Comparison of ENCODE assay signal across 8 cellular contexts in the genomic region with DNA sequence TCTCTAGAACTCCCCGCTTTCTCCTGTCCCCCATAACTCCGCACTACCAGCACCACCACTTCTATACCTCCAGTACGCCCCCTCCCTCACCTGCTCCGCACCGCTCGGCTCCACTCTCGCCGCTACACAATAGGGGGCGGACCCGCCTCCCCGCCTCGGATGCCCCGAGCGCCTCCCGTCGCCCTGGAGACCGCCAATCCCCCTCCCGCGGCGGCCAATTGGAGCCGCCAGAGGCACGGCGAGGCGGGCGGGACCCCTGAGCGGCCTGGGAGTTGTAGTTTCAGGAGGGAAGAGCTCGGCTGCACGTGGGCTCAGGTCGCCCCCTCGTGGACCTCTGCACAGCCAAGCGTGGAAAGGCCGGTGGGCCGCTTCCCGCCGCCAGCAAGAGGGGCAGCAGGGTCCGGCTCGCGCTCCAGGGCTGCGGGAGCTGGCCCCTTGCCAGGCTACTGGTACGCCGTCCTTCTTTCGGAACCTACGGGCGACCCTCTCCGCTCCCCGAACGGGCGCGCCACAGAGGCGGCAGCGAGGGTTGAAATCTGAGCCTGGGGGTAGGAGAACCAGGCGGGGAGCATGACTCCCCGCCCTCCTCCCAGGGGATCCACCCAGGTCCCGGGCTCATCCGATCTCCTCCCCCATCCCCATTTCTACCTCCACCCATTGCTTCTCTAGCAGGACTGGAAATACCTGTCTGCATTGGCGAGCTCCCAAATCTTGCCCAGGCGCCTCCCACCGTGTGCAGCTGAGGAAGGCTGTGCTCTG. TPM values are rescaled to one million over a fixed set of nuclear protein-coding genes. Genes with fewer than 3 reads are reported as not detected.
DNase-seq lines count a peak whose midpoint lies in the region; ATAC-seq, FAIRE-seq and TF ChIP-seq lines count a peak whose summit lies in the region.

A gene with protein sequence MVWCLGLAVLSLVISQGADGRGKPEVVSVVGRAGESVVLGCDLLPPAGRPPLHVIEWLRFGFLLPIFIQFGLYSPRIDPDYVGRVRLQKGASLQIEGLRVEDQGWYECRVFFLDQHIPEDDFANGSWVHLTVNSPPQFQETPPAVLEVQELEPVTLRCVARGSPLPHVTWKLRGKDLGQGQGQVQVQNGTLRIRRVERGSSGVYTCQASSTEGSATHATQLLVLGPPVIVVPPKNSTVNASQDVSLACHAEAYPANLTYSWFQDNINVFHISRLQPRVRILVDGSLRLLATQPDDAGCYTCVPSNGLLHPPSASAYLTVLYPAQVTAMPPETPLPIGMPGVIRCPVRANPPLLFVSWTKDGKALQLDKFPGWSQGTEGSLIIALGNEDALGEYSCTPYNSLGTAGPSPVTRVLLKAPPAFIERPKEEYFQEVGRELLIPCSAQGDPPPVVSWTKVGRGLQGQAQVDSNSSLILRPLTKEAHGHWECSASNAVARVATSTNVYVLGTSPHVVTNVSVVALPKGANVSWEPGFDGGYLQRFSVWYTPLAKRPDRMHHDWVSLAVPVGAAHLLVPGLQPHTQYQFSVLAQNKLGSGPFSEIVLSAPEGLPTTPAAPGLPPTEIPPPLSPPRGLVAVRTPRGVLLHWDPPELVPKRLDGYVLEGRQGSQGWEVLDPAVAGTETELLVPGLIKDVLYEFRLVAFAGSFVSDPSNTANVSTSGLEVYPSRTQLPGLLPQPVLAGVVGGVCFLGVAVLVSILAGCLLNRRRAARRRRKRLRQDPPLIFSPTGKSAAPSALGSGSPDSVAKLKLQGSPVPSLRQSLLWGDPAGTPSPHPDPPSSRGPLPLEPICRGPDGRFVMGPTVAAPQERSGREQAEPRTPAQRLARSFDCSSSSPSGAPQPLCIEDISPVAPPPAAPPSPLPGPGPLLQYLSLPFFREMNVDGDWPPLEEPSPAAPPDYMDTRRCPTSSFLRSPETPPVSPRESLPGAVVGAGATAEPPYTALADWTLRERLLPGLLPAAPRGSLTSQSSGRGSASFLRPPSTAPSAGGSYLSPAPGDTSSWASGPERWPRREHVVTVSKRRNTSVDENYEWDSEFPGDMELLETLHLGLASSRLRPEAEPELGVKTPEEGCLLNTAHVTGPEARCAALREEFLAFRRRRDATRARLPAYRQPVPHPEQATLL (minus strand): TSS at position 131 of the 759 bp plus-strand sequence. CDS start 2,159 bp downstream, outside the sequence.

- H3K9me3 ChIP-seq in NT2/D1 (ENCODE audit: insufficient read depth, low read length): no peaks in the 10 kb centered on the region

- peak within 1 kb of the TSS in 1 of 2 donors; percentile 29 for H3K27ac Mint-ChIP-seq in natural killer cell
- peak within 1 kb of the TSS; percentile 26 for H3K27ac Mint-ChIP-seq in stimulated activated memory B cell treated with anti-CD40 and anti-IgM and Interleukin-4, amounts not matched to agents 10 μg/mL and 1 μg/mL and 100 μg/mL, for 72 hours

- no peak for TF ChIP-seq POLR2A in GM12891 (IDR thresholded peaks at IDR 0.05; ENCODE audit: low read depth, low read length)

- peaks cover 15% of the 10 kb centered on the region for H3K36me3 ChIP-seq in NT2/D1 (ENCODE audit: insufficient read depth, insufficient read length, low read length)

- H3K4me3 ChIP-seq in NT2/D1 (ENCODE audit: insufficient read length, low read depth): peak within 1 kb of the TSS; percentile 58
- H3K4me3 ChIP-seq in fibroblast of pulmonary artery (replicated peaks; ENCODE audit: low read depth, low read length): peak within 1 kb of the TSS; percentile 47

- H3K36me3 Mint-ChIP-seq in natural killer cell: no peaks in the 10 kb centered on the region
- H3K36me3 Mint-ChIP-seq in stimulated activated memory B cell treated with anti-CD40 and anti-IgM and Interleukin-4, amounts not matched to agents 10 μg/mL and 1 μg/mL and 100 μg/mL, for 72 hours: no peaks in the 10 kb centered on the region

- intact Hi-C loops in natural killer cell (cut with micrococcal nuclease): no loop called here

- peaks cover 5% of the 10 kb centered on the region for H3K27me3 ChIP-seq in NT2/D1 (ENCODE audit: insufficient read depth, insufficient read length)

- peaks cover 7 to 15% of the 10 kb centered on the region in 2 donors for H3K4me1 Mint-ChIP-seq in natural killer cell
- peaks cover 16% of the 10 kb centered on the region for H3K4me1 Mint-ChIP-seq in stimulated activated memory B cell treated with anti-CD40 and anti-IgM and Interleukin-4, amounts not matched to agents 10 μg/mL and 1 μg/mL and 100 μg/mL, for 72 hours

- H3K4me3 Mint-ChIP-seq in natural killer cell: peak within 1 kb of the TSS; percentile 79
- peak within 1 kb of the TSS; percentile 72 for H3K4me3 Mint-ChIP-seq in stimulated activated memory B cell treated with anti-CD40 and anti-IgM and Interleukin-4, amounts not matched to agents 10 μg/mL and 1 μg/mL and 100 μg/mL, for 72 hours

- peaks cover 42 to 44% of the 10 kb centered on the region in 2 donors for H3K27me3 Mint-ChIP-seq in natural killer cell (ENCODE audit: low read depth in 2 of 2)
- peaks cover 53% of the 10 kb centered on the region for H3K27me3 Mint-ChIP-seq in stimulated activated memory B cell treated with anti-CD40 and anti-IgM and Interleukin-4, amounts not matched to agents 10 μg/mL and 1 μg/mL and 100 μg/mL, for 72 hours

- DNase-seq in DMS79 treated with DMSO at 0.1 percent for 48 hours (lab: John Stamatoyannopoulos, UW) (peak; percentile 94), HS-27A (ENCODE audit: low read depth) (peak; percentile 53), NT2/D1 (ENCODE audit: low read depth, low spot score) (peak; percentile 99), fibroblast of pulmonary artery (ENCODE audit: low read depth) (peak; percentile 73), natural killer cell (peak; percentile 50), GM12891 (ENCODE audit: insufficient read length, low spot score) (no peak)
- DNase-seq in activated T-helper 1 cell treated with anti-CD3 and anti-CD28 coated beads, Interleukin-2, amount 50 U/mL, for 16 hours (ENCODE audit: low read depth in 1 of 2, low spot score in 1 of 2): peak; percentile 32 to 61

- peak; percentile 28 for TF ChIP-seq CTCF in fibroblast of pulmonary artery (IDR thresholded peaks at IDR 0.05; ENCODE audit: low read length, missing control alignments)
- peak; percentile 40 for TF ChIP-seq CTCF in natural killer cell (IDR thresholded peaks at IDR 0.05)

- peak within 1 kb of the TSS; percentile 83 for H3K9ac ChIP-seq in NT2/D1 (ENCODE audit: insufficient read length, low read depth)

- peak; percentile 88 to 98 (median 97) for ATAC-seq in natural killer cell
- ATAC-seq in stimulated activated memory B cell treated with anti-CD40 and anti-IgM and Interleukin-4, amounts not matched to agents 10 μg/mL and 1 μg/mL and 100 μg/mL, for 72 hours: peak; percentile 75

- no peaks in the 10 kb centered on the region for H3K9me3 Mint-ChIP-seq in natural killer cell
- H3K9me3 Mint-ChIP-seq in stimulated activated memory B cell treated with anti-CD40 and anti-IgM and Interleukin-4, amounts not matched to agents 10 μg/mL and 1 μg/mL and 100 μg/mL, for 72 hours: no peaks in the 10 kb centered on the region

- H3K4me1 ChIP-seq in NT2/D1 (ENCODE audit: insufficient read depth, insufficient read length): peaks cover 15% of the 10 kb centered on the region

- FAIRE-seq in GM12891 (lab: Jason Lieb, UNC): no peak

TF ChIP-seq in GM12891, 5 proteins besides CTCF, POLR2A, EP300 and RAD21:
- no peak for TF ChIP-seq PAX5 (IDR thresholded peaks at IDR 0.05; ENCODE audit: insufficient read depth, low read length, severe bottlenecking)
- no peak for TF ChIP-seq POLR2AphosphoS5 (IDR thresholded peaks at IDR 0.05; ENCODE audit: low read depth, low read length)
- no peak for TF ChIP-seq POU2F2 (IDR thresholded peaks at IDR 0.05; ENCODE audit: low read depth, low read length)
- no peak for TF ChIP-seq SPI1 (IDR thresholded peaks at IDR 0.05; ENCODE audit: low read depth, low read length)
- no peak for TF ChIP-seq TAF1 (IDR thresholded peaks at IDR 0.05; ENCODE audit: low read depth, low read length)

RNA-seq across cellular contexts. Expression of the gene that starts here (rescaled TPM):
- not detected for total RNA-seq in natural killer cell
- 0.05 TPM for polyA plus RNA-seq in GM12891 (2012; ENCODE audit: low read depth, missing spikeins)

Comparison
In these comparisons a context has a peak if more than half of its experiments do, and no peak if none do; other contexts are left out.
1. Peak in DNase-seq and ATAC-seq in natural killer cell; RNA of the gene not detected or under 1 TPM.